ENCODE assay signal across 13 cellular contexts in genomic region chr19:3443840-3444694, GRCh38. TPM values are rescaled to one million over a fixed set of nuclear protein-coding genes. Genes with fewer than 3 reads are reported as not detected.
DNase-seq lines count a peak whose midpoint lies in the region; ATAC-seq and TF ChIP-seq lines count a peak whose summit lies in the region.
"Had no signal": no experiment of that assay in that cellular context is flagged by ENCODE, and none has a peak within 500 bp of the region (broad histone marks: within the 10 kb centered on the region; RNA-seq: fewer than 3 reads in every experiment).

No MANE protein-coding gene starts in this region.

- TF ChIP-seq POLR2A in breast epithelium (IDR thresholded peaks at IDR 0.05) = no peak

- H3K4me3 ChIP-seq in NT2/D1 (ENCODE audit: insufficient read length, low read depth) (peak overlapping the region; percentile 16), fibroblast of pulmonary artery (replicated peaks; ENCODE audit: low read depth, low read length) (no peak overlapping the region), muscle layer of colon (ENCODE audit: low read depth in 1 of 2, low read length in 2 of 2) (no peak overlapping the region), breast epithelium (peak overlapping the region in 1 of 3 donors; percentile 2)

- ATAC-seq in GM19452 (IDR thresholded peaks at IDR 0.05; ENCODE audit: unreplicated experiment) = no peak

- H3K9me3 ChIP-seq in NT2/D1 (ENCODE audit: insufficient read depth, low read length) = no peaks in the 10 kb centered on the region
- no peaks in the 10 kb centered on the region for H3K9me3 ChIP-seq in muscle layer of colon (ENCODE audit: low read length)
- no peaks in the 10 kb centered on the region for H3K9me3 ChIP-seq in breast epithelium

- no peak for TF ChIP-seq CTCF in fibroblast of pulmonary artery (IDR thresholded peaks at IDR 0.05; ENCODE audit: low read length, missing control alignments)
- no peak for TF ChIP-seq CTCF in breast epithelium (IDR thresholded peaks at IDR 0.05)

- H3K27ac ChIP-seq in muscle layer of colon (ENCODE audit: low read depth, low read length) (peak overlapping the region; percentile 32), breast epithelium (peak overlapping the region in 1 of 2 donors; percentile 30)
- H3K27ac ChIP-seq: epithelial cell of prostate had no signal

- peaks cover 30% of the 10 kb centered on the region for H3K4me1 ChIP-seq in NT2/D1 (ENCODE audit: insufficient read depth, insufficient read length)
- peaks cover 16% of the 10 kb centered on the region for H3K4me1 ChIP-seq in muscle layer of colon (ENCODE audit: insufficient read depth, low read length)
- H3K4me1 ChIP-seq in breast epithelium = no peaks in the 10 kb centered on the region

- H3K36me3 ChIP-seq in NT2/D1 (ENCODE audit: insufficient read depth, insufficient read length, low read length) = peaks cover 18% of the 10 kb centered on the region
- H3K36me3 ChIP-seq in muscle layer of colon (ENCODE audit: insufficient read depth, low read length) = peaks cover 37% of the 10 kb centered on the region
- no peaks in the 10 kb centered on the region for H3K36me3 ChIP-seq in breast epithelium

- DNase-seq in A172 (ENCODE audit: low spot score) (peak; percentile 29), NT2/D1 (ENCODE audit: low read depth, low spot score) (peak; percentile 74), fibroblast of pulmonary artery (ENCODE audit: low read depth) (peak; percentile 50), NCI-H1105 treated with DMSO at 0.1 percent for 48 hours (lab: John Stamatoyannopoulos, UW) (no peak), breast epithelium (ENCODE audit: low spot score in 2 of 2) (no peak)
- no peak for DNase-seq in stimulated activated CD4-positive, alpha-beta T cell treated with anti-CD3 and anti-CD28 coated beads, Interleukin-4, amount 100 ng/mL, for 24 hours
- DNase-seq: ACHN; RPMI8226; stimulated activated naive CD4-positive, alpha-beta T cell had no signal

- no peaks in the 10 kb centered on the region for H3K27me3 ChIP-seq in NT2/D1 (ENCODE audit: insufficient read depth, insufficient read length)
- H3K27me3 ChIP-seq in muscle layer of colon (ENCODE audit: control insufficient read depth in 1 of 2, insufficient read depth in 2 of 2, low read length in 2 of 2) = no peaks in the 10 kb centered on the region
- H3K27me3 ChIP-seq in breast epithelium = no peaks in the 10 kb centered on the region

- intact Hi-C loops in breast epithelium (cut with DNase I; ENCODE audit: low total_unique reads) = no loop called here

- peak overlapping the region; percentile 79 for H3K9ac ChIP-seq in NT2/D1 (ENCODE audit: insufficient read length, low read depth)
- H3K9ac ChIP-seq in muscle layer of colon (ENCODE audit: low read length) = no peak overlapping the region

RNA-seq across cellular contexts. Expression of gene SMIM24, which starts 36.3 kb away (rescaled TPM):
- total RNA-seq in A172 (2014; rRNA removed; shearing (Covaris generic)) = not detected in 2 replicates
- total RNA-seq in breast epithelium = 1 to 10 TPM in 2 of 3 donors, not detected in 1; 2.0 to 6.7 TPM
- total RNA-seq: pulmonary artery endothelial cell had no signal

RNA-seq across cellular contexts. Expression of gene SMIM44, which starts 39.2 kb away (rescaled TPM):
- not detected in 2 replicates for total RNA-seq in A172 (2014; rRNA removed; shearing (Covaris generic))
- not detected for total RNA-seq in breast epithelium
- total RNA-seq: pulmonary artery endothelial cell had no signal

RNA-seq across cellular contexts. Expression of gene DOHH, which starts 56.4 kb away (rescaled TPM):
- total RNA-seq in A172 (2014; rRNA removed; shearing (Covaris generic)) = 18.0 and 27.3 TPM in 2 replicates
- total RNA-seq in breast epithelium = 10 to 100 TPM; 11.6 to 13.4 (median 12.2) TPM

Comparison
In these comparisons a context has a peak if more than half of its experiments do, and no peak if none do; other contexts are left out.
1. DNase-seq: peak in A172 (single experiment), NT2/D1 (single experiment) and fibroblast of pulmonary artery (single experiment); none in NCI-H1105 treated with DMSO at 0.1 percent for 48 hours (single experiment), stimulated activated CD4-positive, alpha-beta T cell treated with anti-CD3 and anti-CD28 coated beads, Interleukin-4, amount 100 ng/mL, for 24 hours (single experiment) and breast epithelium (0 of 2).